In the genomic region with DNA sequence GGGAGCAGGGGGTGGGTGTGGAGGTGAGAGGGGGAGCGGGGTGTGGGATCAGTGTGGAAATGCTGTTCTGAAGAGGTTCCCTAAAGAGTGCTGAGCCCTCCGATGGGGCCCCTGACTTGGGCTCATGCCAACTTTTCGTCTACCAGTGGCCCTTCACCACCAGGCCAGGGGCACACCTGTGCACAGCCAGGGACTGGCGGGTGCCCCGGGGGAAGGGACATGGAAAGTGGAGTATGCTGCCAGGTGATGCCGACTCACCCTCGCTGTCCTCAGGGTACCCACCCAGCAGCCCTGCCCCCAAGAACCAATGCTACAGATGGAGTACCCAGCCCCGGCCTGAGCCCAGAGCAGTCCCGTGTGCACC, we compare ENCODE assay signal across 1 cellular context.
TF ChIP-seq lines count a peak whose summit lies in the region.

No MANE protein-coding gene starts in this region.

TF ChIP-seq in GM12878, 131 proteins besides CTCF, POLR2A, EP300 and RAD21:
- TF ChIP-seq, protein P1, sequence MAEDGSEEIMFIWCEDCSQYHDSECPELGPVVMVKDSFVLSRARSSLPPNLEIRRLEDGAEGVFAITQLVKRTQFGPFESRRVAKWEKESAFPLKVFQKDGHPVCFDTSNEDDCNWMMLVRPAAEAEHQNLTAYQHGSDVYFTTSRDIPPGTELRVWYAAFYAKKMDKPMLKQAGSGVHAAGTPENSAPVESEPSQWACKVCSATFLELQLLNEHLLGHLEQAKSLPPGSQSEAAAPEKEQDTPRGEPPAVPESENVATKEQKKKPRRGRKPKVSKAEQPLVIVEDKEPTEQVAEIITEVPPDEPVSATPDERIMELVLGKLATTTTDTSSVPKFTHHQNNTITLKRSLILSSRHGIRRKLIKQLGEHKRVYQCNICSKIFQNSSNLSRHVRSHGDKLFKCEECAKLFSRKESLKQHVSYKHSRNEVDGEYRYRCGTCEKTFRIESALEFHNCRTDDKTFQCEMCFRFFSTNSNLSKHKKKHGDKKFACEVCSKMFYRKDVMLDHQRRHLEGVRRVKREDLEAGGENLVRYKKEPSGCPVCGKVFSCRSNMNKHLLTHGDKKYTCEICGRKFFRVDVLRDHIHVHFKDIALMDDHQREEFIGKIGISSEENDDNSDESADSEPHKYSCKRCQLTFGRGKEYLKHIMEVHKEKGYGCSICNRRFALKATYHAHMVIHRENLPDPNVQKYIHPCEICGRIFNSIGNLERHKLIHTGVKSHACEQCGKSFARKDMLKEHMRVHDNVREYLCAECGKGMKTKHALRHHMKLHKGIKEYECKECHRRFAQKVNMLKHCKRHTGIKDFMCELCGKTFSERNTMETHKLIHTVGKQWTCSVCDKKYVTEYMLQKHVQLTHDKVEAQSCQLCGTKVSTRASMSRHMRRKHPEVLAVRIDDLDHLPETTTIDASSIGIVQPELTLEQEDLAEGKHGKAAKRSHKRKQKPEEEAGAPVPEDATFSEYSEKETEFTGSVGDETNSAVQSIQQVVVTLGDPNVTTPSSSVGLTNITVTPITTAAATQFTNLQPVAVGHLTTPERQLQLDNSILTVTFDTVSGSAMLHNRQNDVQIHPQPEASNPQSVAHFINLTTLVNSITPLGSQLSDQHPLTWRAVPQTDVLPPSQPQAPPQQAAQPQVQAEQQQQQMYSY (CRISPR knock-in tag; IDR thresholded peaks at IDR 0.05): no peak
- no peak for TF ChIP-seq BCL11A (IDR thresholded peaks at IDR 0.05; ENCODE audit: low read depth, low read length)
- no peak for TF ChIP-seq ATF7 (IDR thresholded peaks at IDR 0.05; ENCODE audit: low read depth)
- TF ChIP-seq KAT2A (conservative IDR thresholded peaks at IDR 0.05; ENCODE audit: control insufficient read depth, low read depth, low read length): no peak
- no peak for TF ChIP-seq ETV6 (conservative IDR thresholded peaks at IDR 0.05 in 1 of 2, IDR thresholded peaks at IDR 0.05 in 1 of 2; ENCODE audit: borderline replicate concordance in 1 of 2, low read depth in 1 of 2)
- TF ChIP-seq CHD2 (IDR thresholded peaks at IDR 0.05; ENCODE audit: borderline replicate concordance, low read depth, low read length): no peak
- no peak for TF ChIP-seq GATAD2B (conservative IDR thresholded peaks at IDR 0.05; ENCODE audit: low read depth)
- TF ChIP-seq ASH2L (IDR thresholded peaks at IDR 0.05; ENCODE audit: borderline replicate concordance, low read depth): no peak
- no peak for TF ChIP-seq RCOR1 (conservative IDR thresholded peaks at IDR 0.05; ENCODE audit: low read depth, low read length)
